1 cellular context compared by ENCODE assay signal in the genomic region with DNA sequence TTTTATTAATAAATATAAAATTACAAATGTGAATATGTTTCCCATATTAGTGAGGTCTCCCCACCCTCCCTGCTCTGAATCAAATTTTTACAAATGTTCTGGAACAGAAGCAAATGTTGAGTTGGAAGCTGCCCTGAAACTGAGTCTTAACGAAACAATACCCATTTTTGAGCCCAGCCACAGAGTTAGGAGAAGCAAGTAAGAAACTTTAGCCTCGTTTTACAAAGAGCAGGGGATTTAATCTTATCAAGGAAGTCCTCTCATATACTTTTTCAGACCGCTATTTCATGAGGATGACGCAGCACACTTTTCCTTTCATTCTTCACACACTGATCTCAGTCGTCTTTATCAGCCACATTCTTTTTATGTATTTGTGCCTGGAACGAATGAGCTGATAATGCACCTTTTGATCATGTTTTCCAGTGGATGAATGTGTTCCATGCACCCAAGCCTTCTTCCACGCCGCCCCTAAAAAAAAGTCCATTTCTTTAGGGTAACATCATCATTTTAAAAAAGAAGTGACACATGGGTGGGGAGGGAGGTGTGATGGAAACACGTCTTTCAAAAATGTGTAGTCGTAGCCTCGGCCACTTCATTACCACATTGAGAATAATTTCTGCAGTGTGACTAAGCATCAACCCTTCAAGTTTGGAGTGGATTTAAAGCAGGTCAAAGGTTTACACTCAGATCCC.
TF ChIP-seq lines count a peak whose summit lies in the region.

No MANE protein-coding gene starts in this region.

TF ChIP-seq in K562, 482 proteins besides CTCF, POLR2A, EP300 and RAD21 (continued from another document and continues in another):
- TF ChIP-seq PBX2 (CRISPR knock-in tag; IDR thresholded peaks at IDR 0.05; ENCODE audit: low read depth): no peak
- TF ChIP-seq PBX2 (tag; conservative IDR thresholded peaks at IDR 0.05; ENCODE audit: low read depth): no peak
- no peak for TF ChIP-seq PHTF2 (CRISPR knock-in tag; IDR thresholded peaks at IDR 0.05)
- no peak for TF ChIP-seq KLF10 (CRISPR knock-in tag; IDR thresholded peaks at IDR 0.05)
- TF ChIP-seq, protein P1, sequence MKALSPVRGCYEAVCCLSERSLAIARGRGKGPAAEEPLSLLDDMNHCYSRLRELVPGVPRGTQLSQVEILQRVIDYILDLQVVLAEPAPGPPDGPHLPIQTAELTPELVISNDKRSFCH (CRISPR knock-in tag; IDR thresholded peaks at IDR 0.05): no peak
- TF ChIP-seq, protein P1 (tag; IDR thresholded peaks at IDR 0.05): 0 out of 2 replicates have a peak, but pooled peaks have one; percentile 32
- no peak for TF ChIP-seq ZNF41 (CRISPR knock-in tag; conservative IDR thresholded peaks at IDR 0.05)
- no peak for TF ChIP-seq FOXK2 (conservative IDR thresholded peaks at IDR 0.05 in 1 of 2, IDR thresholded peaks at IDR 0.05 in 1 of 2; ENCODE audit: low read depth in 2 of 2)
- no peak for TF ChIP-seq ZNF143 (CRISPR knock-in tag; IDR thresholded peaks at IDR 0.05)
- TF ChIP-seq ZNF134 (CRISPR knock-in tag; conservative IDR thresholded peaks at IDR 0.05): no peak
- TF ChIP-seq IRF9 (tag; IDR thresholded peaks at IDR 0.05): no peak
- TF ChIP-seq ZNF644 (tag; IDR thresholded peaks at IDR 0.05; ENCODE audit: low read depth): no peak
- TF ChIP-seq MITF (IDR thresholded peaks at IDR 0.05): no peak
- no peak for TF ChIP-seq HIVEP1 (CRISPR knock-in tag; IDR thresholded peaks at IDR 0.05)
- TF ChIP-seq EGR1 (conservative IDR thresholded peaks at IDR 0.05): no peak
- TF ChIP-seq RUNX1 (IDR thresholded peaks at IDR 0.05; ENCODE audit: low read depth): no peak
- TF ChIP-seq CHAMP1 (IDR thresholded peaks at IDR 0.05): no peak
- TF ChIP-seq ZNF655 (CRISPR knock-in tag; IDR thresholded peaks at IDR 0.05): no peak
- TF ChIP-seq, protein P2, sequence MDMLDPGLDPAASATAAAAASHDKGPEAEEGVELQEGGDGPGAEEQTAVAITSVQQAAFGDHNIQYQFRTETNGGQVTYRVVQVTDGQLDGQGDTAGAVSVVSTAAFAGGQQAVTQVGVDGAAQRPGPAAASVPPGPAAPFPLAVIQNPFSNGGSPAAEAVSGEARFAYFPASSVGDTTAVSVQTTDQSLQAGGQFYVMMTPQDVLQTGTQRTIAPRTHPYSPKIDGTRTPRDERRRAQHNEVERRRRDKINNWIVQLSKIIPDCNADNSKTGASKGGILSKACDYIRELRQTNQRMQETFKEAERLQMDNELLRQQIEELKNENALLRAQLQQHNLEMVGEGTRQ (CRISPR knock-in tag; IDR thresholded peaks at IDR 0.05): no peak
- no peak for TF ChIP-seq POLR2AphosphoS2 (IDR thresholded peaks at IDR 0.05; ENCODE audit: low read length)
- 0 out of 4 replicates have a peak, but pooled peaks have one; percentile 12 to 31 for TF ChIP-seq MNT (conservative IDR thresholded peaks at IDR 0.05)
- TF ChIP-seq ESRRA (IDR thresholded peaks at IDR 0.05; ENCODE audit: borderline replicate concordance, low read depth): no peak
- TF ChIP-seq NFE2 (IDR thresholded peaks at IDR 0.05; ENCODE audit: low read depth): peak; percentile 97
- TF ChIP-seq ZNF354B (CRISPR knock-in tag; IDR thresholded peaks at IDR 0.05): peak; percentile 53; the same call in 1 of the 2 replicates
- no peak for TF ChIP-seq FOS (IDR thresholded peaks at IDR 0.05; ENCODE audit: extremely low read depth, insufficient read length)
- 0 out of 2 replicates have a peak, but pooled peaks have one; percentile 53 for TF ChIP-seq DNMT1 (IDR thresholded peaks at IDR 0.05)
- no peak for TF ChIP-seq ZFP1 (CRISPR knock-in tag; IDR thresholded peaks at IDR 0.05)
- no peak for TF ChIP-seq TSC22D4 (tag; IDR thresholded peaks at IDR 0.05)
- no peak for TF ChIP-seq SETDB1 (IDR thresholded peaks at IDR 0.05; ENCODE audit: low read length)
- TF ChIP-seq SAFB (IDR thresholded peaks at IDR 0.05; ENCODE audit: borderline replicate concordance, low read depth, low read length): no peak
- TF ChIP-seq E2F1 (CRISPR knock-in tag; IDR thresholded peaks at IDR 0.05): no peak
- TF ChIP-seq KDM4B (IDR thresholded peaks at IDR 0.05; ENCODE audit: borderline replicate concordance in 2 of 2, low read depth in 1 of 2): no peak
- TF ChIP-seq HMGXB4 (CRISPR knock-in tag; IDR thresholded peaks at IDR 0.05): no peak
- TF ChIP-seq CHCHD3 (CRISPR knock-in tag; IDR thresholded peaks at IDR 0.05): no peak
- TF ChIP-seq, protein P3, sequence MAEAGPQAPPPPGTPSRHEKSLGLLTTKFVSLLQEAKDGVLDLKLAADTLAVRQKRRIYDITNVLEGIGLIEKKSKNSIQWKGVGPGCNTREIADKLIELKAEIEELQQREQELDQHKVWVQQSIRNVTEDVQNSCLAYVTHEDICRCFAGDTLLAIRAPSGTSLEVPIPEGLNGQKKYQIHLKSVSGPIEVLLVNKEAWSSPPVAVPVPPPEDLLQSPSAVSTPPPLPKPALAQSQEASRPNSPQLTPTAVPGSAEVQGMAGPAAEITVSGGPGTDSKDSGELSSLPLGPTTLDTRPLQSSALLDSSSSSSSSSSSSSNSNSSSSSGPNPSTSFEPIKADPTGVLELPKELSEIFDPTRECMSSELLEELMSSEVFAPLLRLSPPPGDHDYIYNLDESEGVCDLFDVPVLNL (CRISPR knock-in tag; IDR thresholded peaks at IDR 0.05; ENCODE audit: low read depth): no peak
- TF ChIP-seq RFX1 (IDR thresholded peaks at IDR 0.05): no peak
- no peak for TF ChIP-seq ETV5 (CRISPR knock-in tag; IDR thresholded peaks at IDR 0.05; ENCODE audit: low read depth)
- no peak for TF ChIP-seq ZNF431 (CRISPR knock-in tag; IDR thresholded peaks at IDR 0.05)
- TF ChIP-seq NCOA6 (IDR thresholded peaks at IDR 0.05): no peak
